ENCODE assay signal across 11 cellular contexts in the genomic region with DNA sequence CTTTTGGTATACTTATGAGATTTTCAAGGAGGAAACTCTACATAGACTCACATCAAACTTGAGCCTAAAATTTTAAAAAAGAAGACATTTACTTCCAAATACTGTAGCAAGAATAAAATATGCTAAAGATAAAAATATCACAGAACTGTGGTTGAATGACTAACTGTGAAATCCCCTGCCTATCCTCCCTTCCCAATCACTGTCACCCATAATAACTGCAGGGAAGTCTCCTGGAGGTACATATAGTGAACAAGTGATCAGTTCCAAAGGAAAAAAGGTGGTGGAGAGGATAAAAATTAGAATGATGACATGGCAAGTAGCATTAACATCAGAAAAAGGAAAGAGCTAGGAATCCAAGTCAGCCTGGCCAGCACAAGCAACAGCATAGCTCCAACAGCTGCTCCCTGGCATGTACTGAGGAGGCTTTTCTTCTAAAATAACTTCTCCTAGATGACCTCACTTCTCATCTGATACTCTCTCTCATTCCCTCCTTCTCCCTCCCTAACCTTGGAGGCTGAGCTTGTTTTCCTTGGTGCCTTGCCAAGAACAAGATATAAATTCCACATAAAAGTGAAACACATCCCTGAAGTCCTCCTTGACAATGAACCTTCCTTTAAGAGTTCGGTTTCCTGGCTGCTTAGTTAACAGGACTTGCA.
DNase-seq lines count a peak whose midpoint lies in the region; ATAC-seq and TF ChIP-seq lines count a peak whose summit lies in the region.
"Had no signal": no experiment of that assay in that cellular context is flagged by ENCODE, and none has a peak within 500 bp of the region (broad histone marks: within the 10 kb centered on the region; RNA-seq: fewer than 3 reads in every experiment).

No MANE protein-coding gene starts in this region.

- TF ChIP-seq CTCF in dorsolateral prefrontal cortex (IDR thresholded peaks at IDR 0.05 in 54 of 56, conservative IDR thresholded peaks at IDR 0.05 in 2 of 56; ENCODE audit: low read depth in 1 of 56, partially characterized antibody in 56 of 56) (no peak), coronary artery (IDR thresholded peaks at IDR 0.05) (no peak)

- intact Hi-C loops in dorsolateral prefrontal cortex (cut with DNase I): no loop called here

- ATAC-seq in GM21723 (IDR thresholded peaks at IDR 0.05; ENCODE audit: unreplicated experiment): no peak
- no peak for ATAC-seq in GM18517 (IDR thresholded peaks at IDR 0.05; ENCODE audit: unreplicated experiment)
- ATAC-seq: stimulated activated naive B cell treated with anti-CD40 and anti-IgM and Interleukin-4, amounts not matched to agents 10 μg/mL and 1 μg/mL and 100 μg/mL, for 72 hours had no signal

- peak; percentile 87 for DNase-seq in A172 (ENCODE audit: low spot score)
- DNase-seq in NCI-H2196 treated with DMSO at 0.1 percent for 48 hours (lab: John Stamatoyannopoulos, UW; ENCODE audit: unreplicated experiment): peak; percentile 21
- DNase-seq in dorsolateral prefrontal cortex: peak in 5 of 10 donors; percentile 32 to 63 (median 48)
- DNase-seq in middle frontal gyrus (ENCODE audit: extremely low spot score, low spot score): peak; percentile 55
- DNase-seq in DMS114 treated with DMSO at 0.1 percent for 48 hours (lab: John Stamatoyannopoulos, UW; ENCODE audit: unreplicated experiment): no peak
- no peak for DNase-seq in coronary artery (ENCODE audit: low spot score)
- DNase-seq: MV-4-11; small intestine; stimulated activated naive B cell treated with anti-CD40 and anti-IgM and Interleukin-4, amounts not matched to agents 10 μg/mL and 1 μg/mL and 100 μg/mL, for 72 hours had no signal

- H3K4me3 ChIP-seq in dorsolateral prefrontal cortex (no peak overlapping the region), coronary artery (no peak overlapping the region)

- H3K27ac ChIP-seq in dorsolateral prefrontal cortex (peak overlapping the region in 53 of 59 donors; percentile 21 to 91 (median 74)), coronary artery (no peak overlapping the region)

- no peaks in the 10 kb centered on the region for H3K27me3 ChIP-seq in dorsolateral prefrontal cortex

Comparison
In these comparisons a context has a peak if more than half of its experiments do, and no peak if none do; other contexts are left out.
1. DNase-seq: peak in A172 (single experiment), NCI-H2196 treated with DMSO at 0.1 percent for 48 hours (single experiment) and middle frontal gyrus (single experiment); none in DMS114 treated with DMSO at 0.1 percent for 48 hours (single experiment) and coronary artery (single experiment).
2. H3K27ac ChIP-seq: peak in dorsolateral prefrontal cortex (53 of 59); none in coronary artery (0 of 2).